2 cellular contexts compared by ENCODE assay signal in the genomic region with DNA sequence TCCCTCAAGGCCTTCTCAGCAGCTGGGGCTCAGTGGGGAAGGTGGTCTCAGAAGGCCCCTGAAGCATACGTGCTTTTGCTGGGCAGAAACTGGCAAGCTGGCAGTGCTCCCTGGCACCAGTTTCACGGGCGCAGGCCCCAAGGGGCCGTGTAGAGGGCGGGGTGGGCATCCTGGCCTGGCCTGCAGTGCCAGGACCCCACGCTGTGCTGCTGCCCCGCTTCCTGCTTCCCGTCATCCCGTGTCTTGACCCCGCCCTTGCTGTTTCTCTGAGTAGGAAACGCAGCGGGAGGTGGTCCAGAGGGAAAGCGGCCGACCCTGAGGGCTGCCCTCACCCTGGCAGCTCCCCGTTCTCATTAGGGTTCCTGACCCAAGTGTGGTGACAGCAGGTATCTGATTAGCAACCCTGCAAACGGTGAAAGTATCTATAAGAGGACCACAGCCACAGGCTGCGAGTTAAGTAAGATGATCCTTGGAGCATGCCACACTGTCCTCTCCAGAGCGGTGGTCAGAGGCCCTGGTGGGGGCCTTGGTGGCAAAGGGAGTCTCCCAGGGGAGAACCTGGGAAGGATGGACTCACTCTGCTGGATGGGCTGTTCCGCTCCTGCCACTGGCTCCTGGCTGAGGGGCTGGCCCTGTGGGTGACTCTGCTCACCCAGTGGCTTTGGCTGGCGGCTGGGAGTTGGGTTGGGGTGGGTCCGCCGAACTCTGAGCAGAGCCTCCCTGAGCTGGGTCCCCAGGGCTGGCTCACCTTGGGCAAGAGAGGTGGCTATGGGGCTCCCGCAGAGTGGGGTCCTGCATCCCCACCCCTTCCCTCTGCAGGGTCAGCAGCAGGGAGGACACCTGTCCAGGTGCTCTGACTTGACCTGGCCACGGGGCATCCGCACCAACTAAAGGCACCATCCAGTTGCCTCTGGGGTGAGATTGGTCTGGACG.
TF ChIP-seq lines count a peak whose summit lies in the region.

No MANE protein-coding gene starts in this region.

TF ChIP-seq in HEK293, 187 proteins besides CTCF, POLR2A, EP300 and RAD21:
- TF ChIP-seq SCRT1 (tag by site-specific recombination; IDR thresholded peaks at IDR 0.05; ENCODE audit: borderline replicate concordance) (no peak), ZEB2 (tag by site-specific recombination; IDR thresholded peaks at IDR 0.05) (no peak), ZIC2 (tag by site-specific recombination; IDR thresholded peaks at IDR 0.05) (0 out of 2 replicates have a peak, but pooled peaks have one; percentile 8), ZNF645 (tag by site-specific recombination; IDR thresholded peaks at IDR 0.05) (no peak)

TF ChIP-seq in K562, 482 proteins besides CTCF, POLR2A, EP300 and RAD21:
- TF ChIP-seq POLR2G (IDR thresholded peaks at IDR 0.05; ENCODE audit: low read depth, low read length) (peak; percentile 15; the same call in 1 of the 2 replicates), SMAD2 (IDR thresholded peaks at IDR 0.05; ENCODE audit: low read depth, low read length) (no peak)
